In genomic region chr3:55373413-55373812, GRCh38 we compare ENCODE assay signal across 22 cellular contexts.
"Had no signal": no experiment of that assay in that cellular context is flagged by ENCODE, and none has a peak within 500 bp of the region (broad histone marks: within the 10 kb centered on the region; RNA-seq: fewer than 3 reads in every experiment).

No MANE protein-coding gene starts in this region.

- DNase-seq: activated CD4-positive, alpha-beta T cell treated with anti-CD3 and anti-CD28 coated beads for 4 hours; activated CD8-positive, alpha-beta memory T cell treated with anti-CD3 and anti-CD28 coated beads, Interleukin-2, amount 50 U/mL, for 4 hours; activated CD8-positive, alpha-beta T cell treated with anti-CD3 and anti-CD28 coated beads for 36 hours; activated gamma-delta T cell treated with Interleukin-2 at 50 U/mL for 16 hours; activated naive CD4-positive, alpha-beta T cell treated with anti-CD3 and anti-CD28 coated beads, Interleukin-2, amount 10 ng/mL, durations not matched to agents 7 days and 5 days; activated naive CD8-positive, alpha-beta T cell treated with anti-CD3 and anti-CD28 coated beads for 36 hours; activated T-cell treated with anti-CD3 and anti-CD28 coated beads, Interleukin-2, amount 50 U/mL, for 72 hours; aorta; body of pancreas; MM.1S; NCI-H1105; NCI-H1436; NCI-H1694 treated with DMSO at 0.1 percent for 48 hours; NCI-H2029 treated with DMSO at 0.1 percent for 48 hours; NCI-H510A treated with DMSO at 0.1 percent for 48 hours; Peyer's patch; SHP77 had no signal

- H3K27ac ChIP-seq: body of pancreas, Peyer's patch, SJSA1 had no signal

- H3K4me1 ChIP-seq: body of pancreas, Peyer's patch, SJSA1 had no signal

- H3K9me3 ChIP-seq: body of pancreas, Peyer's patch, SJSA1 had no signal

- H3K36me3 Mint-ChIP-seq: activated naive CD4-positive, alpha-beta T cell treated with anti-CD3 and anti-CD28 coated beads, Interleukin-2, amount 10 ng/mL, durations not matched to agents 7 days and 5 days; activated naive CD8-positive, alpha-beta T cell treated with anti-CD3 and anti-CD28 coated beads for 36 hours had no signal

- H3K27ac Mint-ChIP-seq: activated CD8-positive, alpha-beta T cell treated with anti-CD3 and anti-CD28 coated beads for 36 hours; activated naive CD4-positive, alpha-beta T cell treated with anti-CD3 and anti-CD28 coated beads, Interleukin-2, amount 10 ng/mL, durations not matched to agents 7 days and 5 days; activated naive CD8-positive, alpha-beta T cell treated with anti-CD3 and anti-CD28 coated beads for 36 hours; activated T-cell treated with anti-CD3 and anti-CD28 coated beads, Interleukin-2, amount 50 U/mL, for 72 hours; activated T-helper 2 cell treated with anti-CD3 and anti-CD28 coated beads, Interferon-gamma antibody, Interleukin-2, Interleukin-4, amounts not matched to agents 10 μg/mL and 5 μg/mL and 100 μg/mL, durations not matched to agents 14 hours and 24 hours and 36 hours; T-helper 1 cell treated with Interleukin-12 subunit alpha and Interleukin-12 subunit beta and Interleukin-4 antibody, amounts not matched to agents 30 μg/mL and 1 μg/mL, for 36 hours had no signal

- H3K36me3 ChIP-seq: Peyer's patch, SJSA1 had no signal

- H3K27me3 Mint-ChIP-seq: activated naive CD4-positive, alpha-beta T cell treated with anti-CD3 and anti-CD28 coated beads, Interleukin-2, amount 10 ng/mL, durations not matched to agents 7 days and 5 days; central memory CD8-positive, alpha-beta T cell had no signal

- H3K27me3 ChIP-seq: body of pancreas, Peyer's patch, SJSA1 had no signal

- H3K9me3 Mint-ChIP-seq: activated naive CD8-positive, alpha-beta T cell treated with anti-CD3 and anti-CD28 coated beads for 36 hours had no signal

- H3K4me3 ChIP-seq: body of pancreas, Peyer's patch, SJSA1 had no signal

- H3K4me1 Mint-ChIP-seq: activated naive CD4-positive, alpha-beta T cell treated with anti-CD3 and anti-CD28 coated beads, Interleukin-2, amount 10 ng/mL, durations not matched to agents 7 days and 5 days; activated naive CD8-positive, alpha-beta T cell treated with anti-CD3 and anti-CD28 coated beads for 36 hours; central memory CD8-positive, alpha-beta T cell had no signal

- ATAC-seq: activated CD4-positive, CD25-positive, alpha-beta regulatory T cell treated with anti-CD3 and anti-CD28 coated beads, Interleukin-2, amount 50 U/mL, for 24 hours; activated CD8-positive, alpha-beta T cell treated with anti-CD3 and anti-CD28 coated beads for 36 hours; activated T-cell treated with anti-CD3 and anti-CD28 coated beads, Interleukin-2, amount 50 U/mL, for 72 hours; body of pancreas had no signal

- H3K4me3 Mint-ChIP-seq: activated CD8-positive, alpha-beta T cell treated with anti-CD3 and anti-CD28 coated beads for 36 hours; activated naive CD4-positive, alpha-beta T cell treated with anti-CD3 and anti-CD28 coated beads, Interleukin-2, amount 10 ng/mL, durations not matched to agents 7 days and 5 days; activated naive CD8-positive, alpha-beta T cell treated with anti-CD3 and anti-CD28 coated beads for 36 hours; activated T-cell treated with anti-CD3 and anti-CD28 coated beads, Interleukin-2, amount 50 U/mL, for 72 hours; central memory CD8-positive, alpha-beta T cell; T-helper 1 cell treated with Interleukin-12 subunit alpha and Interleukin-12 subunit beta and Interleukin-4 antibody, amounts not matched to agents 30 μg/mL and 1 μg/mL, for 36 hours had no signal
